ENCODE assay signal across 15 cellular contexts in the genomic region with DNA sequence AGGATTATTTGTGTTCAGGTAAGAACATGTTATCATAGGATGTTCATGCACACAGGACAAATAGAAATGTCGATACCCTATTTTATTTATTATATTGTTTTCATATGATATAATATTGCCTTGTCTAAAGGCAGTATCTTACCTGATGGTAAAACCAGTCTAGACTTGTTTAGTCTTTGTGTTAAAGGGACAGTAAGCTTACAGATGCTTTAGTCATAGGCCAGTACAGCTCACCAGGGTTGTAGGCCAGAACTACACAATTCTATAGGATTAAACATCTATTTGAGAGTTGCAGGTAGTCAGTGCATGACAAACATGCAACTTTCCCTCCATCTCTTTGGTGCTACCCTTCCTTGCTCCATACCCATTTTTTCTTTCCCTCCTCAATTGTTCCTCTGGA.
"Had no signal": no experiment of that assay in that cellular context is flagged by ENCODE, and none has a peak within 500 bp of the region (broad histone marks: within the 10 kb centered on the region; RNA-seq: fewer than 3 reads in every experiment).

No MANE protein-coding gene starts in this region.

- H3K36me3 Mint-ChIP-seq: activated naive CD8-positive, alpha-beta T cell treated with anti-CD3 and anti-CD28 coated beads for 36 hours; memory B cell had no signal

- H3K4me1 Mint-ChIP-seq: memory B cell had no signal

- DNase-seq: activated CD4-positive, alpha-beta T cell treated with anti-CD3 and anti-CD28 coated beads, Interleukin-2, amount 10 ng/mL, durations not matched to agents 7 days and 5 days; activated CD8-positive, alpha-beta memory T cell treated with anti-CD3 and anti-CD28 coated beads for 24 hours; activated naive CD8-positive, alpha-beta T cell treated with anti-CD3 and anti-CD28 coated beads for 36 hours; dermis blood vessel endothelial cell; pancreas; spleen; stimulated activated naive CD8-positive, alpha-beta T cell treated with anti-CD3 and anti-CD28 coated beads, Interleukin-15, amount 100 ng/mL, for 72 hours had no signal

- H3K9me3 ChIP-seq: body of pancreas, esophagus muscularis mucosa, left ventricle myocardium inferior, pancreas, sigmoid colon, spleen, thoracic aorta had no signal

- H3K27ac Mint-ChIP-seq: activated CD4-positive, alpha-beta T cell treated with anti-CD3 and anti-CD28 coated beads, Interleukin-2, amount 10 ng/mL, durations not matched to agents 7 days and 5 days; activated naive CD8-positive, alpha-beta T cell treated with anti-CD3 and anti-CD28 coated beads for 36 hours; activated T-helper 1 cell treated with anti-CD3 and anti-CD28 coated beads, Interleukin-12 subunit alpha, Interleukin-12 subunit beta, Interleukin-2, Interleukin-4 antibody, amounts not matched to agents 30 ng/mL and 10 ng/mL and 1 ng/mL, durations not matched to agents 14 hours and 24 hours and 36 hours; memory B cell; stimulated activated naive CD8-positive, alpha-beta T cell treated with anti-CD3 and anti-CD28 coated beads, Interleukin-15, amount 100 ng/mL, for 72 hours had no signal

- H3K4me1 ChIP-seq: body of pancreas, pancreas, spleen had no signal

- H3K27me3 ChIP-seq: body of pancreas, esophagus muscularis mucosa, pancreas, sigmoid colon, spleen had no signal

- H3K36me3 ChIP-seq: esophagus muscularis mucosa, left ventricle myocardium inferior, pancreas, sigmoid colon, spleen, thoracic aorta had no signal

- H3K9me3 Mint-ChIP-seq: activated CD4-positive, alpha-beta T cell treated with anti-CD3 and anti-CD28 coated beads, Interleukin-2, amount 10 ng/mL, durations not matched to agents 7 days and 5 days; activated naive CD8-positive, alpha-beta T cell treated with anti-CD3 and anti-CD28 coated beads for 36 hours; activated T-helper 1 cell treated with anti-CD3 and anti-CD28 coated beads, Interleukin-12 subunit alpha, Interleukin-12 subunit beta, Interleukin-2, Interleukin-4 antibody, amounts not matched to agents 30 ng/mL and 10 ng/mL and 1 ng/mL, durations not matched to agents 14 hours and 24 hours and 36 hours; memory B cell; neural crest cell; stimulated activated naive CD8-positive, alpha-beta T cell treated with anti-CD3 and anti-CD28 coated beads, Interleukin-15, amount 100 ng/mL, for 72 hours had no signal

- H3K27ac ChIP-seq: body of pancreas, esophagus muscularis mucosa, left ventricle myocardium inferior, pancreas, spleen, thoracic aorta had no signal

- H3K27me3 Mint-ChIP-seq: activated naive CD8-positive, alpha-beta T cell treated with anti-CD3 and anti-CD28 coated beads for 36 hours; memory B cell; stimulated activated naive CD8-positive, alpha-beta T cell treated with anti-CD3 and anti-CD28 coated beads, Interleukin-15, amount 100 ng/mL, for 72 hours had no signal

- H3K4me3 ChIP-seq: body of pancreas, esophagus muscularis mucosa, left ventricle myocardium inferior, pancreas, sigmoid colon, spleen, thoracic aorta had no signal

- H3K4me3 Mint-ChIP-seq: activated CD4-positive, alpha-beta T cell treated with anti-CD3 and anti-CD28 coated beads, Interleukin-2, amount 10 ng/mL, durations not matched to agents 7 days and 5 days; activated naive CD8-positive, alpha-beta T cell treated with anti-CD3 and anti-CD28 coated beads for 36 hours; activated T-helper 1 cell treated with anti-CD3 and anti-CD28 coated beads, Interleukin-12 subunit alpha, Interleukin-12 subunit beta, Interleukin-2, Interleukin-4 antibody, amounts not matched to agents 30 ng/mL and 10 ng/mL and 1 ng/mL, durations not matched to agents 14 hours and 24 hours and 36 hours; memory B cell; neural crest cell; stimulated activated naive CD8-positive, alpha-beta T cell treated with anti-CD3 and anti-CD28 coated beads, Interleukin-15, amount 100 ng/mL, for 72 hours had no signal

- FAIRE-seq: pancreas had no signal
